ENCODE assay signal across 20 cellular contexts in genomic region chr12:40376533-40377267, GRCh38.
A peak's percentile ranks its signal among the peaks of the same experiment; 100 is the strongest.
DNase-seq lines count a peak whose midpoint lies in the region; ATAC-seq lines count a peak whose summit lies in the region.
"Had no signal": no experiment of that assay in that cellular context is flagged by ENCODE, and none has a peak within 500 bp of the region (broad histone marks: within the 10 kb centered on the region; RNA-seq: fewer than 3 reads in every experiment).

No MANE protein-coding gene starts in this region.

- no peak overlapping the region for H3K4me2 ChIP-seq in mesendoderm (ENCODE audit: low read length)

- WGBS in mesendoderm (ENCODE audit: extremely low coverage, insufficient coverage, low lambda C conversion rate), result no CpG with 5 or more reads among the region's 5 CpGs

- H3K27ac ChIP-seq in mesendoderm (ENCODE audit: low read depth, low read length), result no peak overlapping the region
- H3K27ac ChIP-seq: lower lobe of right lung, SJCRH30, upper lobe of left lung had no signal

- H4K8ac ChIP-seq in mesendoderm (ENCODE audit: low read depth, low read length), result no peak overlapping the region

- no peaks in the 10 kb centered on the region for H3K4me1 ChIP-seq in mesendoderm (ENCODE audit: control insufficient read depth, low read depth, low read length)
- H3K4me1 ChIP-seq: lower lobe of right lung, SJCRH30, upper lobe of left lung had no signal

- H3K79me1 ChIP-seq in mesendoderm (ENCODE audit: low read length), result no peaks in the 10 kb centered on the region

- H2BK120ac ChIP-seq in mesendoderm (ENCODE audit: low read depth, low read length), result no peak overlapping the region

- no peak overlapping the region for H2BK5ac ChIP-seq in mesendoderm (ENCODE audit: low read length)

- no peak overlapping the region for H3K56ac ChIP-seq in mesendoderm (ENCODE audit: low read length)

- no peak overlapping the region for H3K4me3 Mint-ChIP-seq in stimulated activated naive B cell treated with anti-CD40 and anti-IgM and Interleukin-4, amounts not matched to agents 10 μg/mL and 1 μg/mL and 100 μg/mL, for 72 hours
- H3K4me3 Mint-ChIP-seq: activated CD4-positive, alpha-beta T cell treated with anti-CD3 and anti-CD28 coated beads, Interleukin-2, amount 10 ng/mL, durations not matched to agents 24 days and 14 days; activated naive CD8-positive, alpha-beta T cell treated with anti-CD3 and anti-CD28 coated beads, Interleukin-2, amount 10 ng/mL, durations not matched to agents 7 days and 5 days had no signal

- no peak overlapping the region for H4K5ac ChIP-seq in mesendoderm (ENCODE audit: low read length)

- no peak overlapping the region for H3K18ac ChIP-seq in mesendoderm (ENCODE audit: low read length)

- H3K79me2 ChIP-seq in mesendoderm (ENCODE audit: control insufficient read depth, insufficient read depth, low read length), result no peaks in the 10 kb centered on the region

- no peaks in the 10 kb centered on the region for H3K36me3 Mint-ChIP-seq in stimulated activated naive B cell treated with anti-CD40 and anti-IgM and Interleukin-4, amounts not matched to agents 10 μg/mL and 1 μg/mL and 100 μg/mL, for 72 hours
- H3K36me3 Mint-ChIP-seq: activated naive CD8-positive, alpha-beta T cell treated with anti-CD3 and anti-CD28 coated beads, Interleukin-2, amount 10 ng/mL, durations not matched to agents 7 days and 5 days had no signal

- ATAC-seq in GM18520 (IDR thresholded peaks at IDR 0.05; ENCODE audit: unreplicated experiment) (peak; percentile 64), GM21447 (IDR thresholded peaks at IDR 0.05; ENCODE audit: unreplicated experiment) (peak; percentile 45), HG03432 (IDR thresholded peaks at IDR 0.05; ENCODE audit: unreplicated experiment) (peak; percentile 74), GM21423 (IDR thresholded peaks at IDR 0.05; ENCODE audit: unreplicated experiment) (no peak)
- peak; percentile 65 to 82 for ATAC-seq in stimulated activated naive B cell treated with anti-CD40 and anti-IgM and Interleukin-4, amounts not matched to agents 10 μg/mL and 1 μg/mL and 100 μg/mL, for 72 hours (replicated peaks)
- ATAC-seq: lower lobe of right lung had no signal

- peaks cover 5 to 6% of the 10 kb centered on the region in 2 donors for H3K9me3 Mint-ChIP-seq in stimulated activated naive B cell treated with anti-CD40 and anti-IgM and Interleukin-4, amounts not matched to agents 10 μg/mL and 1 μg/mL and 100 μg/mL, for 72 hours
- H3K9me3 Mint-ChIP-seq: activated CD4-positive, alpha-beta T cell treated with anti-CD3 and anti-CD28 coated beads, Interleukin-2, amount 10 ng/mL, durations not matched to agents 24 days and 14 days; activated naive CD8-positive, alpha-beta T cell treated with anti-CD3 and anti-CD28 coated beads, Interleukin-2, amount 10 ng/mL, durations not matched to agents 7 days and 5 days had no signal

- H3K36me3 ChIP-seq in mesendoderm (ENCODE audit: control insufficient read depth, insufficient read depth, low read length), result no peaks in the 10 kb centered on the region
- H3K36me3 ChIP-seq: lower lobe of right lung, SJCRH30, upper lobe of left lung had no signal

- H2AK5ac ChIP-seq in mesendoderm (ENCODE audit: low read length), result no peak overlapping the region

- no peak overlapping the region for H3K4ac ChIP-seq in mesendoderm (ENCODE audit: low read depth, low read length)

- no peak overlapping the region for H2BK15ac ChIP-seq in mesendoderm (replicated peaks; ENCODE audit: low read depth)

- H3K4me3 ChIP-seq in mesendoderm (ENCODE audit: low read length), result no peak overlapping the region
- H3K4me3 ChIP-seq: lower lobe of right lung, SJCRH30, upper lobe of left lung had no signal

- H3K23ac ChIP-seq in mesendoderm (ENCODE audit: low read length), result no peak overlapping the region

- H3K27ac Mint-ChIP-seq in stimulated activated naive B cell treated with anti-CD40 and anti-IgM and Interleukin-4, amounts not matched to agents 10 μg/mL and 1 μg/mL and 100 μg/mL, for 72 hours, result no peak overlapping the region
- H3K27ac Mint-ChIP-seq: activated CD4-positive, alpha-beta T cell treated with anti-CD3 and anti-CD28 coated beads, Interleukin-2, amount 10 ng/mL, durations not matched to agents 24 days and 14 days; activated naive CD8-positive, alpha-beta T cell treated with anti-CD3 and anti-CD28 coated beads, Interleukin-2, amount 10 ng/mL, durations not matched to agents 7 days and 5 days had no signal

- no peaks in the 10 kb centered on the region for H3K27me3 ChIP-seq in mesendoderm (ENCODE audit: insufficient read depth, low read length, poor library complexity)
- H3K27me3 ChIP-seq: SJCRH30, upper lobe of left lung had no signal

- H3K4me1 Mint-ChIP-seq in stimulated activated naive B cell treated with anti-CD40 and anti-IgM and Interleukin-4, amounts not matched to agents 10 μg/mL and 1 μg/mL and 100 μg/mL, for 72 hours, result peaks cover 2 to 4% of the 10 kb centered on the region in 2 donors
- H3K4me1 Mint-ChIP-seq: activated CD4-positive, alpha-beta T cell treated with anti-CD3 and anti-CD28 coated beads, Interleukin-2, amount 10 ng/mL, durations not matched to agents 24 days and 14 days; activated naive CD8-positive, alpha-beta T cell treated with anti-CD3 and anti-CD28 coated beads, Interleukin-2, amount 10 ng/mL, durations not matched to agents 7 days and 5 days had no signal

- H3K27me3 Mint-ChIP-seq in stimulated activated naive B cell treated with anti-CD40 and anti-IgM and Interleukin-4, amounts not matched to agents 10 μg/mL and 1 μg/mL and 100 μg/mL, for 72 hours, result peaks cover 0 to 3% of the 10 kb centered on the region in 2 donors
- H3K27me3 Mint-ChIP-seq: activated CD4-positive, alpha-beta T cell treated with anti-CD3 and anti-CD28 coated beads, Interleukin-2, amount 10 ng/mL, durations not matched to agents 24 days and 14 days; activated naive CD8-positive, alpha-beta T cell treated with anti-CD3 and anti-CD28 coated beads, Interleukin-2, amount 10 ng/mL, durations not matched to agents 7 days and 5 days had no signal

- no peak overlapping the region for H3K9ac ChIP-seq in mesendoderm (ENCODE audit: low read length)

- no peak for DNase-seq in stimulated activated naive B cell treated with anti-CD40 and anti-IgM and Interleukin-4, amounts not matched to agents 10 μg/mL and 1 μg/mL and 100 μg/mL, for 72 hours
- DNase-seq in mesendoderm (no peak), amygdala (lab: John Stamatoyannopoulos, UW) (no peak)
- DNase-seq: activated CD4-positive, alpha-beta T cell treated with anti-CD3 and anti-CD28 coated beads, Interleukin-2, amount 10 ng/mL, durations not matched to agents 24 days and 14 days; activated naive CD8-positive, alpha-beta T cell treated with anti-CD3 and anti-CD28 coated beads, Interleukin-2, amount 10 ng/mL, durations not matched to agents 7 days and 5 days; foreskin fibroblast; hippocampal formation; islet precursor cell; lower lobe of right lung; NCI-H1436; NCI-H2171 treated with DMSO at 0.1 percent for 48 hours; retina; SJCRH30; stimulated activated CD4-positive, alpha-beta T cell treated with anti-CD3 and anti-CD28 coated beads, Interleukin-12 subunit alpha, Interleukin-12 subunit beta, amount 100 ng/mL, for 4 hours; T-helper 1 cell; upper lobe of left lung had no signal
